9 cellular contexts compared by ENCODE assay signal in the genomic region with DNA sequence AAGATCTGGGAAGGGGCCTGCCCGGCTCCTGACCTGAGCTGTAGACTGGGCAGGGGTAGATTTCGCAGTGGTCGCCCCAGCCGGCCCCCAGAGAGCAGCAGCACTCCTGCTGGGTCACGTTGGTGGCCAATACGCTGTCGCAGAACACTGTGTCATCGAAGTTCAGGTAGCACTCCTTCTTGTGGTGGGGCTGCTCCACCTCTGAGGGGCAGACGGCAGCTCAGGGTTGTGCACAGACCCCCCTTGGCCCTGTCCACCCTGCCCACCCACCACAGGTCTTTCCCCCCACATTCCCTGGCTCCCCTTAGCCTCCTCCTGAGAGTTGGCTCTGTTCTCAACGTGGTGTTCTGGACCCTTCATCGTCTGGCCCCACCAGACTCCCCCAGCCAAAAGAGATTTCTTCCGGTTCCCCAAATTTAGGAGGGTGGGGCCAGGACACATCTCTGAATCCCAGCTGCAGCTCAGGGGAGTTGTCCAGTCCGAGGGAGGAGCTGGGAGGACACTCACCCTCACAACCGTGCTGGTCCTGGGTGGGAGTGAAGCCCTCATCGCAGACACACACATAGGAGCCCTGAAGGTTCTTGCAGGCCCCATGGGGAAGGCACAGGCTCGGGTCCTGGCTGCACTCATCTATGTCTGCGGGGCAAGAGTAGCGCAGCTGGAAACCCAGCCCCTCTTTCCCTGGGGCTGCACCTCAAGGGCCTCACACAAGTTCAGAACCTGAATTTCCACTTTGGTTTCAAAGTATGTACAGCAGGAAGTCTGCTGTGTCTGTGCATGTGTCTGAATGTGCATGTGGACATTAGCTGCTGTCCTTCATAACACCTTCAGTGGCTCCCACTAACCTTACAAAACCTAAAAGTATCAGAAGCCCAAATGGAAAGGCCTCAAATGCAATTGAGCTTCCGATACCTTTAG. TPM values are rescaled to one million over a fixed set of nuclear protein-coding genes. Genes with fewer than 3 reads are reported as not detected.
DNase-seq lines count a peak whose midpoint lies in the region; ATAC-seq lines count a peak whose summit lies in the region.
"Had no signal": no experiment of that assay in that cellular context is flagged by ENCODE, and none has a peak within 500 bp of the region (broad histone marks: within the 10 kb centered on the region; RNA-seq: fewer than 3 reads in every experiment).

No MANE protein-coding gene starts in this region.

- no peaks in the 10 kb centered on the region for H3K27me3 Mint-ChIP-seq in activated CD4-positive, alpha-beta T cell treated with anti-CD3 and anti-CD28 coated beads, Interleukin-2, amount 10 ng/mL, durations not matched to agents 24 days and 14 days
- H3K27me3 Mint-ChIP-seq in immature natural killer cell (ENCODE audit: low read depth in 3 of 3), result peaks cover 0 to 5% (median 3%) of the 10 kb centered on the region in 3 donors

- peak overlapping the region; percentile 85 for H3K4me3 Mint-ChIP-seq in activated CD4-positive, alpha-beta T cell treated with anti-CD3 and anti-CD28 coated beads, Interleukin-2, amount 10 ng/mL, durations not matched to agents 24 days and 14 days
- H3K4me3 Mint-ChIP-seq in immature natural killer cell, result peak overlapping the region; percentile 81 to 88 (median 87)

- no peak for DNase-seq in activated CD4-positive, alpha-beta T cell treated with anti-CD3 and anti-CD28 coated beads, Interleukin-2, amount 10 ng/mL, durations not matched to agents 24 days and 14 days
- no peak for DNase-seq in activated CD4-positive, alpha-beta T cell treated with anti-CD3 and anti-CD28 coated beads for 48 hours
- no peak for DNase-seq in activated naive CD4-positive, alpha-beta T cell treated with anti-CD3 and anti-CD28 coated beads, Interleukin-2, amount 50 U/mL, for 72 hours (ENCODE audit: low spot score in 2 of 2)
- no peak for DNase-seq in immature natural killer cell
- no peak for DNase-seq in NCI-H2107 treated with DMSO at 0.1 percent for 48 hours (lab: John Stamatoyannopoulos, UW; ENCODE audit: unreplicated experiment)
- no peak for DNase-seq in activated CD4-positive, alpha-beta T cell treated with anti-CD3 and anti-CD28 coated beads for 4 hours
- DNase-seq in NCI-H1930 (lab: John Stamatoyannopoulos, UW), result no peak
- DNase-seq: NCI-H1417 treated with DMSO at 0.1 percent for 48 hours had no signal

- no peaks in the 10 kb centered on the region for H3K9me3 Mint-ChIP-seq in activated CD4-positive, alpha-beta T cell treated with anti-CD3 and anti-CD28 coated beads, Interleukin-2, amount 10 ng/mL, durations not matched to agents 24 days and 14 days
- no peaks in the 10 kb centered on the region for H3K9me3 Mint-ChIP-seq in activated naive CD4-positive, alpha-beta T cell treated with anti-CD3 and anti-CD28 coated beads, Interleukin-2, amount 50 U/mL, for 72 hours
- H3K9me3 Mint-ChIP-seq in immature natural killer cell, result no peaks in the 10 kb centered on the region

- H3K4me1 Mint-ChIP-seq in activated CD4-positive, alpha-beta T cell treated with anti-CD3 and anti-CD28 coated beads, Interleukin-2, amount 10 ng/mL, durations not matched to agents 24 days and 14 days, result peaks cover 24% of the 10 kb centered on the region
- peaks cover 20 to 26% of the 10 kb centered on the region in 2 donors for H3K4me1 Mint-ChIP-seq in immature natural killer cell

- peak overlapping the region; percentile 90 for H3K27ac ChIP-seq in temporal lobe (ENCODE audit: low read depth, low read length)

- intact Hi-C loops in activated CD4-positive, alpha-beta T cell treated with anti-CD3 and anti-CD28 coated beads, Interleukin-2, amount 10 ng/mL, durations not matched to agents 24 days and 14 days (cut with micrococcal nuclease), result loop anchor here (2.0 kb wide), 1 partner anchor 73 kb away; the partner anchor contains the start of genes MAP3K11 and PCNX3

- peaks cover 34% of the 10 kb centered on the region for H3K36me3 Mint-ChIP-seq in activated CD4-positive, alpha-beta T cell treated with anti-CD3 and anti-CD28 coated beads, Interleukin-2, amount 10 ng/mL, durations not matched to agents 24 days and 14 days (ENCODE audit: low read depth)
- no peaks in the 10 kb centered on the region for H3K36me3 Mint-ChIP-seq in activated naive CD4-positive, alpha-beta T cell treated with anti-CD3 and anti-CD28 coated beads, Interleukin-2, amount 50 U/mL, for 72 hours
- H3K36me3 Mint-ChIP-seq in immature natural killer cell, result peaks cover 0 to 4% (median 0%) of the 10 kb centered on the region in 3 donors

- ATAC-seq in activated naive CD4-positive, alpha-beta T cell treated with anti-CD3 and anti-CD28 coated beads, Interleukin-2, amount 50 U/mL, for 72 hours, result no peak

- peak overlapping the region; percentile 82 for H3K27ac Mint-ChIP-seq in activated CD4-positive, alpha-beta T cell treated with anti-CD3 and anti-CD28 coated beads, Interleukin-2, amount 10 ng/mL, durations not matched to agents 24 days and 14 days
- peak overlapping the region; percentile 68 to 88 for H3K27ac Mint-ChIP-seq in activated naive CD4-positive, alpha-beta T cell treated with anti-CD3 and anti-CD28 coated beads, Interleukin-2, amount 50 U/mL, for 72 hours
- peak overlapping the region; percentile 65 to 95 (median 85) for H3K27ac Mint-ChIP-seq in immature natural killer cell

RNA-seq across cellular contexts. Expression of gene SCYL1, which starts 16.5 kb away (rescaled TPM):
- 94.2 and 95.8 TPM in 2 replicates for total RNA-seq in activated CD4-positive, alpha-beta T cell treated with anti-CD3 and anti-CD28 coated beads, Interleukin-2, amount 10 ng/mL, durations not matched to agents 24 days and 14 days
- total RNA-seq in activated naive CD4-positive, alpha-beta T cell treated with anti-CD3 and anti-CD28 coated beads, Interleukin-2, amount 50 U/mL, for 72 hours, result 10 to 100 TPM; 74.3 to 93.2 TPM
- polyA plus RNA-seq in immature natural killer cell, result 10 to 100 TPM; 17.8 to 52.5 (median 23.3) TPM
- total RNA-seq in temporal lobe, result 34.2 TPM

RNA-seq across cellular contexts. Expression of gene LTBP3, which starts 16.8 kb away (rescaled TPM):
- total RNA-seq in activated CD4-positive, alpha-beta T cell treated with anti-CD3 and anti-CD28 coated beads, Interleukin-2, amount 10 ng/mL, durations not matched to agents 24 days and 14 days, result 94.9 and 96.9 TPM in 2 replicates
- 10 to 100 TPM; 66.6 to 90.4 TPM for total RNA-seq in activated naive CD4-positive, alpha-beta T cell treated with anti-CD3 and anti-CD28 coated beads, Interleukin-2, amount 50 U/mL, for 72 hours
- polyA plus RNA-seq in immature natural killer cell, result 10 to 100 TPM in 2 of 3 donors, 1 to 10 TPM in 1; 3.3 to 21.0 (median 14.5) TPM
- 38.6 TPM for total RNA-seq in temporal lobe

RNA-seq across cellular contexts. Expression of gene ZNRD2, which starts 28.9 kb away (rescaled TPM):
- 83.3 and 83.4 TPM in 2 replicates for total RNA-seq in activated CD4-positive, alpha-beta T cell treated with anti-CD3 and anti-CD28 coated beads, Interleukin-2, amount 10 ng/mL, durations not matched to agents 24 days and 14 days
- 10 to 100 TPM; 35.9 to 44.3 TPM for total RNA-seq in activated naive CD4-positive, alpha-beta T cell treated with anti-CD3 and anti-CD28 coated beads, Interleukin-2, amount 50 U/mL, for 72 hours
- polyA plus RNA-seq in immature natural killer cell, result 100 to 1,000 TPM in 2 of 3 donors, 10 to 100 TPM in 1; 100.0 to 138 (median 117) TPM
- 20.7 TPM for total RNA-seq in temporal lobe

RNA-seq across cellular contexts. Expression of gene FAM89B, which starts 31.0 kb away (rescaled TPM):
- 39.1 and 42.4 TPM in 2 replicates for total RNA-seq in activated CD4-positive, alpha-beta T cell treated with anti-CD3 and anti-CD28 coated beads, Interleukin-2, amount 10 ng/mL, durations not matched to agents 24 days and 14 days
- 10 to 100 TPM; 32.6 to 47.1 TPM for total RNA-seq in activated naive CD4-positive, alpha-beta T cell treated with anti-CD3 and anti-CD28 coated beads, Interleukin-2, amount 50 U/mL, for 72 hours
- polyA plus RNA-seq in immature natural killer cell, result 100 to 1,000 TPM in 2 of 3 donors, 10 to 100 TPM in 1; 98.6 to 173 (median 158) TPM
- total RNA-seq in temporal lobe, result 21.9 TPM

RNA-seq across cellular contexts. Expression of gene EHBP1L1, which starts 34.5 kb away (rescaled TPM):
- total RNA-seq in activated CD4-positive, alpha-beta T cell treated with anti-CD3 and anti-CD28 coated beads, Interleukin-2, amount 10 ng/mL, durations not matched to agents 24 days and 14 days, result 167 and 173 TPM in 2 replicates
- total RNA-seq in activated naive CD4-positive, alpha-beta T cell treated with anti-CD3 and anti-CD28 coated beads, Interleukin-2, amount 50 U/mL, for 72 hours, result 100 to 1,000 TPM; 101 to 144 TPM
- polyA plus RNA-seq in immature natural killer cell, result 10 to 100 TPM; 14.8 to 19.3 (median 17.7) TPM
- total RNA-seq in temporal lobe, result 14.0 TPM
